ENCODE assay signal across 27 cellular contexts in the genomic region with DNA sequence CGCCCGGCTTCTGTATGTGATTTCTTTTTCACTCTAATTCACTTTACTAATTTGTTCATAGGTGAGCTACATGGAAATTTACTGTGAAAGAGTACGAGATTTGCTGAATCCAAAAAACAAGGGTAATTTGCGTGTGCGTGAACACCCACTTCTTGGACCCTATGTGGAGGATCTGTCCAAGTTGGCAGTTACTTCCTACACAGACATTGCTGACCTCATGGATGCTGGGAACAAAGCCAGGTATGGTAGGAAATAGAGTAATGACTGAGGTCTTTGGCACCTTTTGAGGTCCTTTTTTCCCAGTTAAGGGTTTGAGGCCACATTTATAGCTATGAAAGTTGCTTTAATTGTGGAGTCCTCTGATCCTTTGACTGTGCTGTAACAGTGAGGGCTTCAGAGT. TPM values are rescaled to one million over a fixed set of nuclear protein-coding genes. Genes with fewer than 3 reads are reported as not detected.
DNase-seq lines count a peak whose midpoint lies in the region; ATAC-seq, FAIRE-seq and TF ChIP-seq lines count a peak whose summit lies in the region.
"Had no signal": no experiment of that assay in that cellular context is flagged by ENCODE, and none has a peak within 500 bp of the region (broad histone marks: within the 10 kb centered on the region; RNA-seq: fewer than 3 reads in every experiment).

No MANE protein-coding gene starts in this region.

- in situ Hi-C loops in mammary epithelial cell (cut with MboI; ENCODE audit: low sequenced_read_pairs in 2 of 2): no loop called here
- in situ Hi-C loops in K562 (cut with MboI): no loop called here

- H3K36me3 Mint-ChIP-seq in MCF 10A (ENCODE audit: insufficient read depth, unreplicated experiment): peaks cover 65% of the 10 kb centered on the region
- peaks cover 0 to 3% of the 10 kb centered on the region in 2 donors for H3K36me3 Mint-ChIP-seq in activated T-cell treated with anti-CD3 and anti-CD28 coated beads, Interleukin-2, amount 50 U/mL, for 72 hours (ENCODE audit: insufficient read depth in 2 of 2)

- H3K27me3 ChIP-seq in mammary epithelial cell (ENCODE audit: insufficient read depth, low read length) (no peaks in the 10 kb centered on the region), K562 (ENCODE audit: control insufficient read depth in 2 of 2, insufficient read depth in 2 of 2, low read length in 2 of 2) (no peaks in the 10 kb centered on the region)
- H3K27me3 ChIP-seq: brain microvascular endothelial cell, ovary, right lobe of liver, upper lobe of right lung had no signal

- H3K27ac Mint-ChIP-seq in MCF 10A (ENCODE audit: low read depth, unreplicated experiment): no peak overlapping the region
- no peak overlapping the region for H3K27ac Mint-ChIP-seq in activated T-cell treated with anti-CD3 and anti-CD28 coated beads, Interleukin-2, amount 50 U/mL, for 72 hours
- H3K27ac Mint-ChIP-seq: activated B cell treated with CpG ODN at 0.5 μM for 24 hours; activated naive CD8-positive, alpha-beta T cell treated with anti-CD3 and anti-CD28 coated beads, Interleukin-2, amount 10 ng/mL, durations not matched to agents 7 days and 5 days; B cell; dendritic cell treated with granulocyte-macrophage colony-stimulating factor and Interleukin-4, amounts not matched to agents 40 ng/mL and 50 ng/mL, for 4 days; natural killer cell treated with Interleukin-12 subunit alpha and Interleukin-12 subunit beta and Interleukin-15 and Interleukin-18, amount 100 ng/mL, for 72 hours had no signal

- H3K4me1 Mint-ChIP-seq in MCF 10A (ENCODE audit: insufficient read depth, unreplicated experiment): no peaks in the 10 kb centered on the region
- no peaks in the 10 kb centered on the region for H3K4me1 Mint-ChIP-seq in activated T-cell treated with anti-CD3 and anti-CD28 coated beads, Interleukin-2, amount 50 U/mL, for 72 hours (ENCODE audit: low read depth)

- H3K4me2 ChIP-seq in mammary epithelial cell (ENCODE audit: insufficient read depth, low read depth, low read length) (no peak overlapping the region), K562 (ENCODE audit: insufficient read depth, low read length) (no peak overlapping the region)

- TF ChIP-seq CTCF in MCF 10A (IDR thresholded peaks at IDR 0.05; ENCODE audit: unreplicated experiment) (no peak), mammary epithelial cell (conservative IDR thresholded peaks at IDR 0.05 in 1 of 2, IDR thresholded peaks at IDR 0.05 in 1 of 2; ENCODE audit: extremely low read depth in 1 of 2, insufficient read depth in 1 of 2, low read depth in 1 of 2, low read length in 2 of 2) (no peak), K562 (IDR thresholded peaks at IDR 0.05 in 2 of 3, conservative IDR thresholded peaks at IDR 0.05 in 1 of 3; ENCODE audit: insufficient read depth in 2 of 3, low read depth in 1 of 3, low read length in 3 of 3) (no peak)

- H3K36me3 ChIP-seq in mammary epithelial cell (ENCODE audit: insufficient read depth, low read length) (peaks cover 16% of the 10 kb centered on the region), K562 (ENCODE audit: control insufficient read depth, insufficient read depth, low read length) (no peaks in the 10 kb centered on the region; the same call in 2 of the 3 replicates)
- H3K36me3 ChIP-seq: ovary had no signal

- H4K20me1 ChIP-seq in mammary epithelial cell (ENCODE audit: insufficient read depth, low read length) (no peaks in the 10 kb centered on the region), K562 (replicated peaks; ENCODE audit: control insufficient read depth, insufficient read depth, low read length) (no peaks in the 10 kb centered on the region)

- CTCF ChIA-PET in MCF 10A (lab: Yijun Ruan, JAX) (interaction anchor here (1.0 kb wide), 1 partner anchor 16 kb away, joined by 4 read pairs; no protein-coding TSS in a partner anchor), mammary epithelial cell (lab: Charles Lee; ENCODE audit: low non-redundant PET) (no interaction called here), K562 (lab: Yijun Ruan, JAX; ENCODE audit: low intra/inter-chr PET ratio) (no interaction called here)

- H3K4me3 ChIP-seq in mammary epithelial cell (replicated peaks in 1 of 3; ENCODE audit: insufficient read depth in 1 of 3, low read depth in 2 of 3, low read length in 3 of 3) (no peak overlapping the region), K562 (no peak overlapping the region)
- H3K4me3 ChIP-seq: ovary, right lobe of liver, upper lobe of right lung had no signal

- 81% methylated on average over 5 of the region's 5 CpGs for WGBS in mammary epithelial cell (ENCODE audit: low coverage, missing lambda C conversion rate)
- 90% methylated on average over 5 of the region's 5 CpGs for WGBS in K562 (ENCODE audit: insufficient coverage, low coverage, missing lambda C conversion rate)

- ATAC-seq in K562 (no peak), HG03442 (IDR thresholded peaks at IDR 0.05; ENCODE audit: unreplicated experiment) (no peak)
- ATAC-seq in activated T-cell treated with anti-CD3 and anti-CD28 coated beads, Interleukin-2, amount 50 U/mL, for 72 hours (replicated peaks in 1 of 2): no peak
- ATAC-seq: natural killer cell treated with Interleukin-12 subunit alpha and Interleukin-12 subunit beta and Interleukin-15 and Interleukin-18, amount 100 ng/mL, for 72 hours; upper lobe of right lung had no signal

- POLR2A ChIA-PET in MCF 10A (lab: Yijun Ruan, JAX) (interaction anchor here (1.9 to 2.0 kb wide), 2 partner anchors 56 to 58 kb away, joined by 8 to 16 read pairs; partner anchors contain the start of gene KIF1B), K562 (lab: Yijun Ruan, JAX) (no interaction called here)

- H3K9ac ChIP-seq in mammary epithelial cell (ENCODE audit: insufficient read depth, low read length): no peak overlapping the region
- no peak overlapping the region for H3K9ac ChIP-seq in K562 (ENCODE audit: insufficient read depth in 1 of 2, low read depth in 2 of 2, low read length in 2 of 2)

- TF ChIP-seq EP300 in K562 (IDR thresholded peaks at IDR 0.05; ENCODE audit: low read length): no peak

- no peak overlapping the region for H3K4me3 Mint-ChIP-seq in MCF 10A (ENCODE audit: unreplicated experiment)
- no peak overlapping the region for H3K4me3 Mint-ChIP-seq in activated T-cell treated with anti-CD3 and anti-CD28 coated beads, Interleukin-2, amount 50 U/mL, for 72 hours
- H3K4me3 Mint-ChIP-seq: activated B cell treated with CpG ODN at 0.5 μM for 24 hours; activated naive CD8-positive, alpha-beta T cell treated with anti-CD3 and anti-CD28 coated beads, Interleukin-2, amount 10 ng/mL, durations not matched to agents 7 days and 5 days; B cell; dendritic cell treated with granulocyte-macrophage colony-stimulating factor and Interleukin-4, amounts not matched to agents 40 ng/mL and 50 ng/mL, for 4 days; natural killer cell treated with Interleukin-12 subunit alpha and Interleukin-12 subunit beta and Interleukin-15 and Interleukin-18, amount 100 ng/mL, for 72 hours had no signal

- no peak for TF ChIP-seq RAD21 in K562 (CRISPR knock-in tag; conservative IDR thresholded peaks at IDR 0.05 in 1 of 2, IDR thresholded peaks at IDR 0.05 in 1 of 2)

- no peaks in the 10 kb centered on the region for H3K9me1 ChIP-seq in K562 (ENCODE audit: control insufficient read depth, insufficient read depth, low read length)

- BruUV-seq in MCF 10A (replicated peaks; lab: Mats Ljungman, UMichigan) (no TSS peak), mammary epithelial cell (replicated peaks; lab: Mats Ljungman, UMichigan) (no TSS peak), K562 (replicated peaks; lab: Mats Ljungman, UMichigan) (no TSS peak)

- intact Hi-C loops in MCF 10A (cut with micrococcal nuclease) (no loop called here), mammary epithelial cell (cut with micrococcal nuclease) (no loop called here), K562 (cut with micrococcal nuclease) (no loop called here)

- DNase-seq in MCF 10A (ENCODE audit: unreplicated experiment) (peak; percentile 17), mammary epithelial cell (no peak), K562 (ENCODE audit: extremely low read depth in 1 of 4, low spot score in 3 of 4) (no peak), fibroblast of peridontal ligament (ENCODE audit: extremely low read depth) (peak; percentile 33), retina (peak; percentile 3), GM19239 (ENCODE audit: insufficient read length, low spot score) (no peak)
- no peak for DNase-seq in activated T-cell treated with anti-CD3 and anti-CD28 coated beads, Interleukin-2, amount 50 U/mL, for 72 hours
- DNase-seq: 8988T; activated B cell treated with CpG ODN at 0.5 μM for 24 hours; activated CD4-positive, alpha-beta T cell treated with anti-CD3 and anti-CD28 coated beads, Interleukin-2, amount 50 U/mL, for 48 hours; activated CD8-positive, alpha-beta memory T cell treated with anti-CD3 and anti-CD28 coated beads, Interleukin-2, amount 50 U/mL, for 48 hours; activated naive CD8-positive, alpha-beta T cell treated with anti-CD3 and anti-CD28 coated beads, Interleukin-2, amount 10 ng/mL, durations not matched to agents 7 days and 5 days; brain microvascular endothelial cell; COR-L47; DND-41; GOT3; midbrain; NCI-H2171 treated with DMSO at 0.1 percent for 48 hours; ovary; right lobe of liver; SW 1271; upper lobe of right lung had no signal

- H3K79me2 ChIP-seq in mammary epithelial cell (ENCODE audit: insufficient read depth, low read length) (no peaks in the 10 kb centered on the region), K562 (ENCODE audit: control insufficient read depth, insufficient read depth, low read length) (no peaks in the 10 kb centered on the region)

- FAIRE-seq in K562 (lab: Jason Lieb, UNC) (no peak), GM19239 (lab: Jason Lieb, UNC) (no peak)

- no peak overlapping the region for H3K27ac ChIP-seq in mammary epithelial cell (ENCODE audit: insufficient read depth, low read depth, low read length)
- H3K27ac ChIP-seq in K562 (ENCODE audit: extremely low read depth, low read depth, low read length): no peak overlapping the region
- H3K27ac ChIP-seq: brain microvascular endothelial cell, epithelial cell of prostate, ovary, right lobe of liver, upper lobe of right lung had no signal

- dilution Hi-C loops in mammary epithelial cell (cut with HindIII; ENCODE audit: low sequenced_read_pairs): no loop called here

- no peaks in the 10 kb centered on the region for H3K9me3 Mint-ChIP-seq in MCF 10A (ENCODE audit: unreplicated experiment)
- no peaks in the 10 kb centered on the region for H3K9me3 Mint-ChIP-seq in activated T-cell treated with anti-CD3 and anti-CD28 coated beads, Interleukin-2, amount 50 U/mL, for 72 hours
- H3K9me3 Mint-ChIP-seq: activated B cell treated with CpG ODN at 0.5 μM for 24 hours; activated naive CD8-positive, alpha-beta T cell treated with anti-CD3 and anti-CD28 coated beads, Interleukin-2, amount 10 ng/mL, durations not matched to agents 7 days and 5 days; dendritic cell treated with granulocyte-macrophage colony-stimulating factor and Interleukin-4, amounts not matched to agents 40 ng/mL and 50 ng/mL, for 4 days; natural killer cell treated with Interleukin-12 subunit alpha and Interleukin-12 subunit beta and Interleukin-15 and Interleukin-18, amount 100 ng/mL, for 72 hours had no signal

- H2AFZ ChIP-seq in mammary epithelial cell (ENCODE audit: low read depth, low read length): no peak overlapping the region
- H2AFZ ChIP-seq in K562 (ENCODE audit: low read depth, low read length): no peak overlapping the region

- H3K4me1 ChIP-seq in mammary epithelial cell (ENCODE audit: insufficient read depth, low read length) (no peaks in the 10 kb centered on the region), K562 (replicated peaks in 1 of 2; ENCODE audit: control insufficient read depth in 2 of 2, insufficient read depth in 2 of 2, low read length in 2 of 2) (no peaks in the 10 kb centered on the region; a peak in 2 of 5 replicates)
- H3K4me1 ChIP-seq: upper lobe of right lung had no signal

- no peaks in the 10 kb centered on the region for H3K27me3 Mint-ChIP-seq in MCF 10A (ENCODE audit: insufficient read depth, unreplicated experiment)
- H3K27me3 Mint-ChIP-seq in activated T-cell treated with anti-CD3 and anti-CD28 coated beads, Interleukin-2, amount 50 U/mL, for 72 hours (ENCODE audit: low read depth): no peaks in the 10 kb centered on the region
- H3K27me3 Mint-ChIP-seq: activated B cell treated with CpG ODN at 0.5 μM for 24 hours; activated naive CD8-positive, alpha-beta T cell treated with anti-CD3 and anti-CD28 coated beads, Interleukin-2, amount 10 ng/mL, durations not matched to agents 7 days and 5 days; B cell; dendritic cell treated with granulocyte-macrophage colony-stimulating factor and Interleukin-4, amounts not matched to agents 40 ng/mL and 50 ng/mL, for 4 days; natural killer cell treated with Interleukin-12 subunit alpha and Interleukin-12 subunit beta and Interleukin-15 and Interleukin-18, amount 100 ng/mL, for 72 hours had no signal

- H3K9me3 ChIP-seq in mammary epithelial cell (replicated peaks; ENCODE audit: insufficient read depth, low read length) (no peaks in the 10 kb centered on the region), K562 (replicated peaks; ENCODE audit: control insufficient read depth, insufficient read depth, low read depth, low read length) (no peaks in the 10 kb centered on the region)
- H3K9me3 ChIP-seq: ovary, right lobe of liver, upper lobe of right lung had no signal

- TF ChIP-seq POLR2A in K562 (conservative IDR thresholded peaks at IDR 0.05): no peak

RNA-seq across cellular contexts. Expression of gene KIF1B, which starts 56.9 kb away (rescaled TPM):
- total RNA-seq in MCF 10A (2022) (34.2 and 35.9 TPM in 2 replicates), mammary epithelial cell (10 to 100 TPM; 24.7 to 36.2 TPM), K562 (2014; rRNA removed) (8.9 and 12.3 TPM in 2 replicates), K562 (2014; rRNA removed; fragmentation: Illumina TruSeq; extraction: Trizol) (14.8 and 16.0 TPM in 2 replicates), K562 (2015; rRNA removed; fragmentation: Illumina TruSeq; extraction: Trizol) (11.1 and 13.2 TPM in 2 replicates), K562 (2021) (19.8 and 20.0 TPM in 2 replicates)
- polyA plus RNA-seq in mammary epithelial cell (13.3 TPM), K562 (2011; rRNA removed) (11.9 and 14.8 TPM in 2 replicates), K562 (2014; fragmentation: Illumina TruSeq; extraction: Trizol) (14.8 and 15.8 TPM in 2 replicates), K562 (2014; fragmentation: Nextera tagmentation; extraction: Ambion mirVana) (1 to 10 TPM; 2.8 to 3.1 TPM), K562 (2014; rRNA removed) (8.9 and 9.6 TPM in 2 replicates)
- 36.9 TPM for polyA minus RNA-seq in mammary epithelial cell
- total RNA-seq in K562 (2011; cell fraction: chromatin; rRNA removed; ENCODE audit: low replicate concordance): 31.2 and 82.9 TPM in 2 replicates
- 17.6 and 18.5 TPM in 2 replicates for total RNA-seq in K562 (2011; cell fraction: nucleolus; rRNA removed)
- 35.7 and 51.7 TPM in 2 replicates for total RNA-seq in K562 (2011; cell fraction: nucleoplasm; rRNA removed)
- polyA plus RNA-seq in K562 (2011; cell fraction: cytosol; rRNA removed): 8.2 and 12.3 TPM in 2 replicates
- polyA plus RNA-seq in K562 (2011; cell fraction: nucleus; rRNA removed): 10.1 and 10.2 TPM in 2 replicates
- 9.4 and 12.2 TPM in 2 replicates for polyA plus RNA-seq in K562 (2012)
- polyA minus RNA-seq in K562 (2011; rRNA and poly(A)+ RNA removed): 25.2 and 29.9 TPM in 2 replicates
- 14.1 and 16.4 TPM in 2 replicates for polyA minus RNA-seq in K562 (2011; cell fraction: cytosol; rRNA and poly(A)+ RNA removed)
- 9.7 and 22.9 TPM in 2 replicates for polyA minus RNA-seq in K562 (2011; cell fraction: nucleus; rRNA and poly(A)+ RNA removed)
- total RNA-seq in activated T-cell treated with anti-CD3 and anti-CD28 coated beads, Interleukin-2, amount 50 U/mL, for 72 hours: 10 to 100 TPM; 12.5 to 16.6 TPM

Comparison
In these comparisons a context has a peak if more than half of its experiments do, and no peak if none do; other contexts are left out.
1. DNase-seq: peak in MCF 10A (single experiment), fibroblast of peridontal ligament (single experiment) and retina (single experiment); none in mammary epithelial cell (single experiment), K562 (0 of 4), activated T-cell treated with anti-CD3 and anti-CD28 coated beads, Interleukin-2, amount 50 U/mL, for 72 hours (0 of 2) and GM19239 (single experiment).